In genomic region chr12:95643251-95643650, GRCh38 we compare ENCODE assay signal across 33 cellular contexts.
"Had no signal": no experiment of that assay in that cellular context is flagged by ENCODE, and none has a peak within 500 bp of the region (broad histone marks: within the 10 kb centered on the region; RNA-seq: fewer than 3 reads in every experiment).

No MANE protein-coding gene starts in this region.

- H3K27ac ChIP-seq: ascending aorta, breast epithelium, cardiac muscle cell, coronary artery, dorsolateral prefrontal cortex had no signal

- H3K36me3 Mint-ChIP-seq: activated CD4-positive, alpha-beta memory T cell treated with anti-CD3 and anti-CD28 coated beads for 36 hours; activated CD8-positive, alpha-beta memory T cell treated with anti-CD3 and anti-CD28 coated beads, Interleukin-2, amount 10 ng/mL, durations not matched to agents 7 days and 5 days; activated naive CD4-positive, alpha-beta T cell treated with anti-CD3 and anti-CD28 coated beads, Interleukin-2, amount 10 ng/mL, durations not matched to agents 7 days and 5 days; activated naive CD4-positive, alpha-beta T cell treated with anti-CD3 and anti-CD28 coated beads, Interleukin-2, amount 50 U/mL, for 72 hours; activated naive CD8-positive, alpha-beta T cell treated with anti-CD3 and anti-CD28 coated beads, Interleukin-2, amount 10 ng/mL, durations not matched to agents 7 days and 5 days; brain had no signal

- H3K4me3 ChIP-seq: ascending aorta, breast epithelium, cardiac muscle cell, coronary artery, dorsolateral prefrontal cortex had no signal

- H3K27ac Mint-ChIP-seq: activated CD4-positive, alpha-beta memory T cell treated with anti-CD3 and anti-CD28 coated beads for 36 hours; activated CD4-positive, alpha-beta T cell treated with anti-CD3 and anti-CD28 coated beads for 36 hours; activated CD4-positive, alpha-beta T cell treated with anti-CD3 and anti-CD28 coated beads, Interleukin-2, amount 10 ng/mL, durations not matched to agents 24 days and 14 days; activated CD8-positive, alpha-beta memory T cell treated with anti-CD3 and anti-CD28 coated beads, Interleukin-2, amount 10 ng/mL, durations not matched to agents 7 days and 5 days; activated CD8-positive, alpha-beta T cell treated with anti-CD3 and anti-CD28 coated beads, Interleukin-2, amount 10 ng/mL, durations not matched to agents 7 days and 5 days; activated naive CD4-positive, alpha-beta T cell treated with anti-CD3 and anti-CD28 coated beads, Interleukin-2, amount 10 ng/mL, durations not matched to agents 7 days and 5 days; activated naive CD4-positive, alpha-beta T cell treated with anti-CD3 and anti-CD28 coated beads, Interleukin-2, amount 50 U/mL, for 72 hours; activated naive CD8-positive, alpha-beta T cell treated with anti-CD3 and anti-CD28 coated beads, Interleukin-2, amount 10 ng/mL, durations not matched to agents 7 days and 5 days; activated T-helper 1 cell treated with anti-CD3 and anti-CD28 coated beads, Interleukin-12 subunit alpha, Interleukin-12 subunit beta, Interleukin-2, Interleukin-4 antibody, amounts not matched to agents 30 ng/mL and 10 ng/mL and 1 ng/mL, durations not matched to agents 14 hours and 24 hours and 36 hours; brain; dendritic cell treated with granulocyte-macrophage colony-stimulating factor and Interleukin-4, amounts not matched to agents 40 ng/mL and 50 ng/mL, for 4 days; endodermal cell; T-helper 17 cell; T-helper 2 cell treated with Interferon-gamma antibody and Interleukin-4, amounts not matched to agents 5 μg/mL and 100 μg/mL, for 36 hours had no signal

- H3K4me1 Mint-ChIP-seq: activated CD4-positive, alpha-beta T cell treated with anti-CD3 and anti-CD28 coated beads for 36 hours; activated CD4-positive, alpha-beta T cell treated with anti-CD3 and anti-CD28 coated beads, Interleukin-2, amount 10 ng/mL, durations not matched to agents 24 days and 14 days; activated CD8-positive, alpha-beta memory T cell treated with anti-CD3 and anti-CD28 coated beads, Interleukin-2, amount 10 ng/mL, durations not matched to agents 7 days and 5 days; activated naive CD4-positive, alpha-beta T cell treated with anti-CD3 and anti-CD28 coated beads, Interleukin-2, amount 10 ng/mL, durations not matched to agents 7 days and 5 days had no signal

- FAIRE-seq: frontal cortex had no signal

- H3K9me3 Mint-ChIP-seq: activated CD4-positive, alpha-beta memory T cell treated with anti-CD3 and anti-CD28 coated beads for 36 hours; activated CD4-positive, alpha-beta T cell treated with anti-CD3 and anti-CD28 coated beads, Interleukin-2, amount 10 ng/mL, durations not matched to agents 24 days and 14 days; activated naive CD4-positive, alpha-beta T cell treated with anti-CD3 and anti-CD28 coated beads, Interleukin-2, amount 10 ng/mL, durations not matched to agents 7 days and 5 days; activated naive CD4-positive, alpha-beta T cell treated with anti-CD3 and anti-CD28 coated beads, Interleukin-2, amount 50 U/mL, for 72 hours; activated naive CD8-positive, alpha-beta T cell treated with anti-CD3 and anti-CD28 coated beads, Interleukin-2, amount 10 ng/mL, durations not matched to agents 7 days and 5 days; activated T-helper 1 cell treated with anti-CD3 and anti-CD28 coated beads, Interleukin-12 subunit alpha, Interleukin-12 subunit beta, Interleukin-2, Interleukin-4 antibody, amounts not matched to agents 30 ng/mL and 10 ng/mL and 1 ng/mL, durations not matched to agents 14 hours and 24 hours and 36 hours; dendritic cell treated with granulocyte-macrophage colony-stimulating factor and Interleukin-4, amounts not matched to agents 40 ng/mL and 50 ng/mL, for 4 days; T-helper 2 cell treated with Interferon-gamma antibody and Interleukin-4, amounts not matched to agents 5 μg/mL and 100 μg/mL, for 36 hours had no signal

- H3K9me3 ChIP-seq: ascending aorta, breast epithelium had no signal

- ATAC-seq: activated CD4-positive, alpha-beta T cell treated with anti-CD3 and anti-CD28 coated beads for 36 hours; activated CD8-positive, alpha-beta memory T cell treated with anti-CD3 and anti-CD28 coated beads, Interleukin-2, amount 10 ng/mL, durations not matched to agents 7 days and 5 days; activated CD8-positive, alpha-beta T cell treated with anti-CD3 and anti-CD28 coated beads, Interleukin-2, amount 10 ng/mL, durations not matched to agents 7 days and 5 days; activated naive CD4-positive, alpha-beta T cell treated with anti-CD3 and anti-CD28 coated beads, Interleukin-2, amount 50 U/mL, for 72 hours; T-helper 17 cell had no signal

- H3K27me3 ChIP-seq: ascending aorta, breast epithelium had no signal

- H3K4me3 Mint-ChIP-seq: activated CD4-positive, alpha-beta memory T cell treated with anti-CD3 and anti-CD28 coated beads for 36 hours; activated CD4-positive, alpha-beta T cell treated with anti-CD3 and anti-CD28 coated beads for 36 hours; activated CD4-positive, alpha-beta T cell treated with anti-CD3 and anti-CD28 coated beads, Interleukin-2, amount 10 ng/mL, durations not matched to agents 24 days and 14 days; activated CD8-positive, alpha-beta memory T cell treated with anti-CD3 and anti-CD28 coated beads, Interleukin-2, amount 10 ng/mL, durations not matched to agents 7 days and 5 days; activated CD8-positive, alpha-beta T cell treated with anti-CD3 and anti-CD28 coated beads, Interleukin-2, amount 10 ng/mL, durations not matched to agents 7 days and 5 days; activated naive CD4-positive, alpha-beta T cell treated with anti-CD3 and anti-CD28 coated beads, Interleukin-2, amount 10 ng/mL, durations not matched to agents 7 days and 5 days; activated naive CD8-positive, alpha-beta T cell treated with anti-CD3 and anti-CD28 coated beads, Interleukin-2, amount 10 ng/mL, durations not matched to agents 7 days and 5 days; activated T-helper 1 cell treated with anti-CD3 and anti-CD28 coated beads, Interleukin-12 subunit alpha, Interleukin-12 subunit beta, Interleukin-2, Interleukin-4 antibody, amounts not matched to agents 30 ng/mL and 10 ng/mL and 1 ng/mL, durations not matched to agents 14 hours and 24 hours and 36 hours; brain; dendritic cell treated with granulocyte-macrophage colony-stimulating factor and Interleukin-4, amounts not matched to agents 40 ng/mL and 50 ng/mL, for 4 days; endodermal cell; T-helper 17 cell; T-helper 2 cell treated with Interferon-gamma antibody and Interleukin-4, amounts not matched to agents 5 μg/mL and 100 μg/mL, for 36 hours had no signal

- H3K27me3 Mint-ChIP-seq: activated CD4-positive, alpha-beta T cell treated with anti-CD3 and anti-CD28 coated beads for 36 hours; dendritic cell treated with granulocyte-macrophage colony-stimulating factor and Interleukin-4, amounts not matched to agents 40 ng/mL and 50 ng/mL, for 4 days had no signal

- H3K36me3 ChIP-seq: ascending aorta, breast epithelium, cardiac muscle cell had no signal

- DNase-seq: activated CD4-positive, alpha-beta memory T cell treated with anti-CD3 and anti-CD28 coated beads for 36 hours; activated CD4-positive, alpha-beta T cell treated with anti-CD3 and anti-CD28 coated beads for 36 hours; activated CD4-positive, alpha-beta T cell treated with anti-CD3 and anti-CD28 coated beads, Interleukin-2, amount 10 ng/mL, durations not matched to agents 24 days and 14 days; activated CD4-positive, CD25-positive, alpha-beta regulatory T cell; activated CD4-positive, CD25-positive, alpha-beta regulatory T cell treated with anti-CD3 and anti-CD28 coated beads, Interleukin-2, amount 50 U/mL, for 72 hours; activated CD8-positive, alpha-beta memory T cell treated with anti-CD3 and anti-CD28 coated beads, Interleukin-2, amount 10 ng/mL, durations not matched to agents 7 days and 5 days; activated CD8-positive, alpha-beta memory T cell treated with anti-CD3 and anti-CD28 coated beads, Interleukin-2, amount 50 U/mL, for 4 hours; activated CD8-positive, alpha-beta T cell treated with anti-CD3 and anti-CD28 coated beads, Interleukin-2, amount 10 ng/mL, durations not matched to agents 7 days and 5 days; activated gamma-delta T cell; activated naive CD4-positive, alpha-beta T cell; activated naive CD4-positive, alpha-beta T cell treated with anti-CD3 and anti-CD28 coated beads, Interleukin-2, amount 10 ng/mL, durations not matched to agents 7 days and 5 days; activated naive CD8-positive, alpha-beta T cell treated with anti-CD3 and anti-CD28 coated beads, Interleukin-2, amount 10 ng/mL, durations not matched to agents 7 days and 5 days; activated T-cell treated with anti-CD3 and anti-CD28 coated beads, Interleukin-2, amount 50 U/mL, for 1 hour; activated T-cell treated with anti-CD3 and anti-CD28 coated beads, Interleukin-2, amount 50 U/mL, for 48 hours; central memory CD4-positive, alpha-beta T cell; cerebellar nuclear complex; dorsolateral prefrontal cortex; effector memory CD4-positive, alpha-beta T cell; endodermal cell; foreskin fibroblast; T-helper 1 cell; T-helper 17 cell; T1000 had no signal
